ENCODE assay signal across 8 cellular contexts in the genomic region with DNA sequence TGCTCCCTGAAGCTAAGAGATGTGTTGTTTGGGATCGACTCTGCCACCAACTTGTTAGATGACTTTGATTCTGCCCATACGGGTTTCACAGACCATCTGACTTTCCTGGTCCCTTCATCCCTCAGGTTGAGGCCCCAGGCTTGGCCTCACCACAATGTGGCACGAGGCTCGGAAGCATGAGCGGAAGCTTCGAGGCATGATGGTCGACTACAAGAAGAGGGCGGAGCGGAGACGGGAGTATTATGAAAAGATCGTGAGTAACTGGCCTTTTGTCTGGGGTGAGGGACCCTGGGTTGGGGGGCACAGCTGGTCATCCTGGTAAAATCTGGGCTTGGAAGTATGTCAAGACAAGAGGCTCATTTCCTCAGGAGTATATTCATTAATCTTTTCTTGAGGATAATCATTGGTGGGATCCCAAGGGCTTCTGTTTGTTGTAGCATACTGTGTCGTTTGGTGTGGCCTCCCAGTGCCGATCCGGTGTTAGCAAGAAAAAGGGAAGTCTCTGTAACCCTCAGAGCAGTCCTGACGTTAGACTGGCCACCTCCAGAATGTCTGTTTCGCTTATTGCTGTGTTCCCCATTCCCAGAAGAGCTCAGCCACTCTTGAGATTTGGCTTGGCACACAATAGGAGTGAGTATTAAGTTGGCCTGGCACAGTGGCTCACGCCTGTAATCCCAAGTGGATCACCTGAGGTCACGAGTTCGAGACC. TPM values are rescaled to one million over a fixed set of nuclear protein-coding genes. Genes with fewer than 3 reads are reported as not detected.
DNase-seq lines count a peak whose midpoint lies in the region; ATAC-seq and TF ChIP-seq lines count a peak whose summit lies in the region.

No MANE protein-coding gene starts in this region.

- in situ Hi-C loops in mammary epithelial cell (cut with MboI; ENCODE audit: low sequenced_read_pairs in 2 of 2) = no loop called here

- H3K36me3 ChIP-seq in BJ (ENCODE audit: control insufficient read depth, insufficient read depth, low read length) (peaks cover 27% of the 10 kb centered on the region), Loucy (ENCODE audit: insufficient read depth, low read length) (peaks cover 30% of the 10 kb centered on the region; the same call in 1 of the 2 replicates), mammary epithelial cell (ENCODE audit: insufficient read depth, low read length) (peaks cover 20% of the 10 kb centered on the region)

- H3K27me3 Mint-ChIP-seq in natural killer cell (ENCODE audit: low read depth in 2 of 2) = no peaks in the 10 kb centered on the region

- ATAC-seq in natural killer cell = no peak

- WGBS in mammary epithelial cell (ENCODE audit: low coverage, missing lambda C conversion rate) = 78% methylated on average over 15 of the region's 19 CpGs

- intact Hi-C loops in mammary epithelial cell (cut with micrococcal nuclease) = no loop called here
- intact Hi-C loops in natural killer cell (cut with micrococcal nuclease) = no loop called here

- DNase-seq in BJ (ENCODE audit: low read depth) = no peak
- no peak for DNase-seq in mammary epithelial cell
- DNase-seq in natural killer cell = no peak
- no peak for DNase-seq in NAMALWA (ENCODE audit: low spot score)
- no peak for DNase-seq in H4 (ENCODE audit: low spot score)
- no peak for DNase-seq in NCI-H2107 treated with DMSO at 0.1 percent for 48 hours (lab: John Stamatoyannopoulos, UW; ENCODE audit: unreplicated experiment)
- DNase-seq in midbrain (lab: John Stamatoyannopoulos, UW) = no peak

- H3F3A ChIP-seq in Loucy (ENCODE audit: low read depth) = no peaks in the 10 kb centered on the region

- H4K20me1 ChIP-seq in Loucy (ENCODE audit: insufficient read depth, low read length, poor library complexity, severe bottlenecking) (peaks cover 46% of the 10 kb centered on the region), mammary epithelial cell (ENCODE audit: insufficient read depth, low read length) (peaks cover 4% of the 10 kb centered on the region)

- no peak for TF ChIP-seq CTCF in BJ (IDR thresholded peaks at IDR 0.05; ENCODE audit: insufficient read depth, low read depth, low read length)
- TF ChIP-seq CTCF in Loucy (conservative IDR thresholded peaks at IDR 0.05; ENCODE audit: low read length) = no peak
- TF ChIP-seq CTCF in mammary epithelial cell (conservative IDR thresholded peaks at IDR 0.05 in 1 of 2, IDR thresholded peaks at IDR 0.05 in 1 of 2; ENCODE audit: extremely low read depth in 1 of 2, insufficient read depth in 1 of 2, low read depth in 1 of 2, low read length in 2 of 2) = no peak
- no peak for TF ChIP-seq CTCF in natural killer cell (IDR thresholded peaks at IDR 0.05)

- peak overlapping the region; percentile 100 for H3K4me2 ChIP-seq in Loucy (ENCODE audit: low read depth, low read length, poor library complexity, severe bottlenecking)
- peak overlapping the region; percentile 92 for H3K4me2 ChIP-seq in mammary epithelial cell (ENCODE audit: insufficient read depth, low read depth, low read length)

- peak overlapping the region; percentile 95 for H3K4me3 Mint-ChIP-seq in natural killer cell

- H3K9ac ChIP-seq in Loucy (ENCODE audit: low read depth, low read length, poor library complexity, severe bottlenecking) (peak overlapping the region; percentile 95), mammary epithelial cell (ENCODE audit: insufficient read depth, low read length) (peak overlapping the region; percentile 93)

- POLR2A ChIA-PET in BJ (lab: Charles Lee) = no interaction called here

- H3K4me1 Mint-ChIP-seq in natural killer cell = peaks cover 33 to 36% of the 10 kb centered on the region in 2 donors

- H3K79me2 ChIP-seq in Loucy (ENCODE audit: insufficient read depth, low read length) (peaks cover 60% of the 10 kb centered on the region), mammary epithelial cell (ENCODE audit: insufficient read depth, low read length) (peaks cover 56% of the 10 kb centered on the region)

- H3K9me2 ChIP-seq in Loucy (replicated peaks; ENCODE audit: low read depth, low read length) = no peaks in the 10 kb centered on the region

- H3K4me1 ChIP-seq in Loucy (ENCODE audit: insufficient read depth, low read length, poor library complexity, severe bottlenecking) = peaks cover 22% of the 10 kb centered on the region
- H3K4me1 ChIP-seq in mammary epithelial cell (ENCODE audit: insufficient read depth, low read length) = peaks cover 11% of the 10 kb centered on the region

- CTCF ChIA-PET in BJ (lab: Yijun Ruan, JAX) (interaction anchor here (0.7 to 5.3 kb wide), 4 partner anchors 11 to 61 kb away, joined by 3 to 28 read pairs (median 4); a partner anchor contains a TSS), mammary epithelial cell (lab: Charles Lee; ENCODE audit: low non-redundant PET) (interaction anchor here (0.5 to 1.2 kb wide), 3 partner anchors 9 to 363 kb away, joined by 4 to 7 read pairs (median 5); no protein-coding TSS in a partner anchor)

- H3K27ac Mint-ChIP-seq in natural killer cell = peak overlapping the region; percentile 93 to 95

- no peak overlapping the region for H3K27ac ChIP-seq in mammary epithelial cell (ENCODE audit: insufficient read depth, low read depth, low read length)

- no peaks in the 10 kb centered on the region for H3K36me3 Mint-ChIP-seq in natural killer cell

- TSS peak; percentile 30 for BruUV-seq in mammary epithelial cell (replicated peaks; lab: Mats Ljungman, UMichigan)

- H3K4me3 ChIP-seq in BJ (ENCODE audit: low read depth, low read length) (peak overlapping the region; percentile 87), Loucy (ENCODE audit: low read length, poor library complexity, severe bottlenecking) (peak overlapping the region; percentile 100), mammary epithelial cell (replicated peaks in 1 of 3; ENCODE audit: insufficient read depth in 1 of 3, low read depth in 2 of 3, low read length in 3 of 3) (peak overlapping the region; percentile 80 to 99 (median 98))

- no peaks in the 10 kb centered on the region for H3K9me3 Mint-ChIP-seq in natural killer cell

- H2AFZ ChIP-seq in Loucy (ENCODE audit: low read length) (no peak overlapping the region), mammary epithelial cell (ENCODE audit: low read depth, low read length) (no peak overlapping the region)

- dilution Hi-C loops in mammary epithelial cell (cut with HindIII; ENCODE audit: low sequenced_read_pairs) = loop anchor here (5.0 to 25.0 kb wide), 3 partner anchors 83 to 197 kb away; a partner anchor contains a TSS

- H3K9me3 ChIP-seq in Loucy (ENCODE audit: insufficient read depth, low read depth, low read length) = no peaks in the 10 kb centered on the region
- no peaks in the 10 kb centered on the region for H3K9me3 ChIP-seq in mammary epithelial cell (replicated peaks; ENCODE audit: insufficient read depth, low read length)

- H3K27me3 ChIP-seq in BJ (ENCODE audit: control insufficient read depth, insufficient read depth, low read length) (no peaks in the 10 kb centered on the region), Loucy (ENCODE audit: insufficient read depth, low read length, poor library complexity, severe bottlenecking) (no peaks in the 10 kb centered on the region), mammary epithelial cell (ENCODE audit: insufficient read depth, low read length) (no peaks in the 10 kb centered on the region)

RNA-seq across cellular contexts. Expression of a gene that starts 1.4 kb away (rescaled TPM):
- polyA plus RNA-seq in BJ (2011; rRNA removed) = 13.6 and 15.9 TPM in 2 replicates
- 11.3 and 11.9 TPM in 2 replicates for polyA minus RNA-seq in BJ (2011; rRNA and poly(A)+ RNA removed)
- 10 to 100 TPM; 19.5 to 69.5 TPM for total RNA-seq in mammary epithelial cell
- 16.9 TPM for polyA plus RNA-seq in mammary epithelial cell
- 32.6 TPM for polyA minus RNA-seq in mammary epithelial cell
- 100 to 1,000 TPM; 142 to 160 (median 146) TPM for total RNA-seq in natural killer cell
- total RNA-seq in H4 (2014; rRNA removed; shearing (Covaris generic)) = 17.6 and 20.4 TPM in 2 replicates

RNA-seq across cellular contexts. Expression of a gene that starts 36.1 kb away (rescaled TPM):
- polyA plus RNA-seq in BJ (2011; rRNA removed) = 0.09 TPM in 1 of 2 replicates, not detected in the other
- polyA minus RNA-seq in BJ (2011; rRNA and poly(A)+ RNA removed) = 0.14 TPM in 1 of 2 replicates, not detected in the other
- under 1 TPM in 1 of 2 donors, not detected in 1; 0.66 TPM for total RNA-seq in mammary epithelial cell
- 0.22 TPM for polyA plus RNA-seq in mammary epithelial cell
- 0.41 TPM for polyA minus RNA-seq in mammary epithelial cell
- total RNA-seq in natural killer cell = 1 to 10 TPM; 5.1 to 8.0 (median 8.0) TPM
- not detected in 2 replicates for total RNA-seq in H4 (2014; rRNA removed; shearing (Covaris generic))

RNA-seq across cellular contexts. Expression of a gene that starts 38.8 kb away (rescaled TPM):
- polyA plus RNA-seq in BJ (2011; rRNA removed) (17.0 and 25.0 TPM in 2 replicates), mammary epithelial cell (41.3 TPM)
- polyA minus RNA-seq in BJ (2011; rRNA and poly(A)+ RNA removed) = 10.7 and 13.8 TPM in 2 replicates
- total RNA-seq in mammary epithelial cell (10 to 100 TPM in 1 of 2 donors, 1 to 10 TPM in 1; 9.5 to 18.6 TPM), natural killer cell (10 to 100 TPM; 27.7 to 28.7 (median 27.9) TPM)
- polyA minus RNA-seq in mammary epithelial cell = 4.1 TPM
- 23.5 and 27.5 TPM in 2 replicates for total RNA-seq in H4 (2014; rRNA removed; shearing (Covaris generic))

RNA-seq across cellular contexts. Expression of a gene that starts 38.9 kb away (rescaled TPM):
- polyA plus RNA-seq in BJ (2011; rRNA removed) (6.7 and 11.6 TPM in 2 replicates), mammary epithelial cell (6.4 TPM)
- 8.8 and 10.3 TPM in 2 replicates for polyA minus RNA-seq in BJ (2011; rRNA and poly(A)+ RNA removed)
- total RNA-seq in mammary epithelial cell (10 to 100 TPM in 1 of 2 donors, 1 to 10 TPM in 1; 6.2 to 26.7 TPM), natural killer cell (100 to 1,000 TPM in 2 of 3 donors, 10 to 100 TPM in 1; 92.4 to 119 (median 105) TPM)
- 3.0 TPM for polyA minus RNA-seq in mammary epithelial cell
- total RNA-seq in H4 (2014; rRNA removed; shearing (Covaris generic)) = 0.78 and 0.81 TPM in 2 replicates

RNA-seq across cellular contexts. Expression of a gene that starts 52.8 kb away (rescaled TPM):
- polyA plus RNA-seq in BJ (2011; rRNA removed) (10.8 and 16.1 TPM in 2 replicates), mammary epithelial cell (15.2 TPM)
- polyA minus RNA-seq in BJ (2011; rRNA and poly(A)+ RNA removed) = 7.5 and 10.5 TPM in 2 replicates
- total RNA-seq in mammary epithelial cell (10 to 100 TPM; 32.9 to 48.0 TPM), natural killer cell (10 to 100 TPM; 23.8 to 29.3 (median 25.0) TPM)
- polyA minus RNA-seq in mammary epithelial cell = 15.8 TPM
- total RNA-seq in H4 (2014; rRNA removed; shearing (Covaris generic)) = 8.0 and 13.2 TPM in 2 replicates
